1 cellular context compared by ENCODE assay signal in the genomic region with DNA sequence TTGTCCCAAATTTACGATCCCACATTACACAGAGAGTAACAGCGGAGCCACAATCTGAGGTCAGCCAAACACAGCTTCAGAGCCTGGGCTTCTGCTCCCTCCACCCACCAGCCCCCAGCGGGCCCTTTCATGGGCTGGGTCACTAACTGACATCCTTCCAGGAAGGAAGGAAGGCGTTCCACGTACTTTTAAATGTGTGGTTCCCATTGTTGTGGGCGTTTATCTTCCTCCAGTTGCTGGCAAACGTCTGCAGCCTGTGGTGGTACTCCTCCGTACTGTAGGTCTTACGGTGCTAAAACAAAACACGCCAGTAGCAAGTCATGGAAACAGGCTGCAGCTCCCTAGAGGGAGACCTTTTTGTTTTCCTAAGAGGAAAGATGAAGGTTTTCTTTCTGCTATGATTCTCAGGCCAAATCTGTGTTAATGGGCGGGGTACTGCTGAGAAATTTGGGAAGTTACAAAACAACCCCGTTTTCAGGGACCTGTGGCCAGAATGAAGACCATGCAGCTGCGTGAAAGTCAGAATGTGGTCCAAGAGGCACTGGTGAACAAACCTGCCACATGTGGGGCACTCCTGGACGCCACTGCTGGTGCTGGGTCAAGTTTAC.
TF ChIP-seq lines count a peak whose summit lies in the region.

No MANE protein-coding gene starts in this region.

TF ChIP-seq in K562, 482 proteins besides CTCF, POLR2A, EP300 and RAD21 (continued from another document and continues in another):
- TF ChIP-seq, protein P1, sequence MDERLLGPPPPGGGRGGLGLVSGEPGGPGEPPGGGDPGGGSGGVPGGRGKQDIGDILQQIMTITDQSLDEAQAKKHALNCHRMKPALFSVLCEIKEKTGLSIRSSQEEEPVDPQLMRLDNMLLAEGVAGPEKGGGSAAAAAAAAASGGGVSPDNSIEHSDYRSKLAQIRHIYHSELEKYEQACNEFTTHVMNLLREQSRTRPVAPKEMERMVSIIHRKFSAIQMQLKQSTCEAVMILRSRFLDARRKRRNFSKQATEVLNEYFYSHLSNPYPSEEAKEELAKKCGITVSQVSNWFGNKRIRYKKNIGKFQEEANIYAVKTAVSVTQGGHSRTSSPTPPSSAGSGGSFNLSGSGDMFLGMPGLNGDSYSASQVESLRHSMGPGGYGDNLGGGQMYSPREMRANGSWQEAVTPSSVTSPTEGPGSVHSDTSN (CRISPR knock-in tag; IDR thresholded peaks at IDR 0.05; ENCODE audit: low read depth) = no peak
- TF ChIP-seq, protein P1 (tag; conservative IDR thresholded peaks at IDR 0.05; ENCODE audit: low read depth) = no peak
- TF ChIP-seq GTF2E2 (tag; IDR thresholded peaks at IDR 0.05) = no peak
- TF ChIP-seq, protein P2, sequence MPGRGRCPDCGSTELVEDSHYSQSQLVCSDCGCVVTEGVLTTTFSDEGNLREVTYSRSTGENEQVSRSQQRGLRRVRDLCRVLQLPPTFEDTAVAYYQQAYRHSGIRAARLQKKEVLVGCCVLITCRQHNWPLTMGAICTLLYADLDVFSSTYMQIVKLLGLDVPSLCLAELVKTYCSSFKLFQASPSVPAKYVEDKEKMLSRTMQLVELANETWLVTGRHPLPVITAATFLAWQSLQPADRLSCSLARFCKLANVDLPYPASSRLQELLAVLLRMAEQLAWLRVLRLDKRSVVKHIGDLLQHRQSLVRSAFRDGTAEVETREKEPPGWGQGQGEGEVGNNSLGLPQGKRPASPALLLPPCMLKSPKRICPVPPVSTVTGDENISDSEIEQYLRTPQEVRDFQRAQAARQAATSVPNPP (IDR thresholded peaks at IDR 0.05; ENCODE audit: borderline replicate concordance, insufficient read depth, insufficient read length) = no peak
- no peak for TF ChIP-seq SMAD1 (IDR thresholded peaks at IDR 0.05; ENCODE audit: low read depth, low read length, partially characterized antibody)
- TF ChIP-seq STAT5B (CRISPR knock-in tag; IDR thresholded peaks at IDR 0.05) = no peak
- TF ChIP-seq RFX1 (IDR thresholded peaks at IDR 0.05) = no peak
- peak; percentile 72 for TF ChIP-seq NCOR1 (IDR thresholded peaks at IDR 0.05)
- no peak for TF ChIP-seq ILF3 (IDR thresholded peaks at IDR 0.05; ENCODE audit: borderline replicate concordance)
- TF ChIP-seq, protein P3, sequence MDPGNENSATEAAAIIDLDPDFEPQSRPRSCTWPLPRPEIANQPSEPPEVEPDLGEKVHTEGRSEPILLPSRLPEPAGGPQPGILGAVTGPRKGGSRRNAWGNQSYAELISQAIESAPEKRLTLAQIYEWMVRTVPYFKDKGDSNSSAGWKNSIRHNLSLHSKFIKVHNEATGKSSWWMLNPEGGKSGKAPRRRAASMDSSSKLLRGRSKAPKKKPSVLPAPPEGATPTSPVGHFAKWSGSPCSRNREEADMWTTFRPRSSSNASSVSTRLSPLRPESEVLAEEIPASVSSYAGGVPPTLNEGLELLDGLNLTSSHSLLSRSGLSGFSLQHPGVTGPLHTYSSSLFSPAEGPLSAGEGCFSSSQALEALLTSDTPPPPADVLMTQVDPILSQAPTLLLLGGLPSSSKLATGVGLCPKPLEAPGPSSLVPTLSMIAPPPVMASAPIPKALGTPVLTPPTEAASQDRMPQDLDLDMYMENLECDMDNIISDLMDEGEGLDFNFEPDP (CRISPR knock-in tag; IDR thresholded peaks at IDR 0.05) = no peak
- no peak for TF ChIP-seq BDP1 (IDR thresholded peaks at IDR 0.05; ENCODE audit: insufficient read depth, insufficient read length)
- TF ChIP-seq SAFB (IDR thresholded peaks at IDR 0.05; ENCODE audit: borderline replicate concordance, low read depth, low read length) = no peak
- TF ChIP-seq, protein P4, sequence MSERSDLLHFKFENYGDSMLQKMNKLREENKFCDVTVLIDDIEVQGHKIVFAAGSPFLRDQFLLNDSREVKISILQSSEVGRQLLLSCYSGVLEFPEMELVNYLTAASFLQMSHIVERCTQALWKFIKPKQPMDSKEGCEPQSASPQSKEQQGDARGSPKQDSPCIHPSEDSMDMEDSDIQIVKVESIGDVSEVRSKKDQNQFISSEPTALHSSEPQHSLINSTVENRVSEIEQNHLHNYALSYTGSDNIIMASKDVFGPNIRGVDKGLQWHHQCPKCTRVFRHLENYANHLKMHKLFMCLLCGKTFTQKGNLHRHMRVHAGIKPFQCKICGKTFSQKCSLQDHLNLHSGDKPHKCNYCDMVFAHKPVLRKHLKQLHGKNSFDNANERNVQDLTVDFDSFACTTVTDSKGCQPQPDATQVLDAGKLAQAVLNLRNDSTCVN (CRISPR knock-in tag; IDR thresholded peaks at IDR 0.05) = no peak
- no peak for TF ChIP-seq CEBPG (CRISPR knock-in tag; IDR thresholded peaks at IDR 0.05)
- TF ChIP-seq CEBPG (tag; conservative IDR thresholded peaks at IDR 0.05 in 1 of 2, IDR thresholded peaks at IDR 0.05 in 1 of 2) = no peak
- TF ChIP-seq DIDO1 (tag; IDR thresholded peaks at IDR 0.05; ENCODE audit: low read depth) = no peak
- no peak for TF ChIP-seq KLF13 (tag; IDR thresholded peaks at IDR 0.05; ENCODE audit: borderline replicate concordance, low read depth)
- TF ChIP-seq CBX2 (IDR thresholded peaks at IDR 0.05; ENCODE audit: insufficient read depth, low read length, poor library complexity, severe bottlenecking) = no peak
- TF ChIP-seq, protein P5, sequence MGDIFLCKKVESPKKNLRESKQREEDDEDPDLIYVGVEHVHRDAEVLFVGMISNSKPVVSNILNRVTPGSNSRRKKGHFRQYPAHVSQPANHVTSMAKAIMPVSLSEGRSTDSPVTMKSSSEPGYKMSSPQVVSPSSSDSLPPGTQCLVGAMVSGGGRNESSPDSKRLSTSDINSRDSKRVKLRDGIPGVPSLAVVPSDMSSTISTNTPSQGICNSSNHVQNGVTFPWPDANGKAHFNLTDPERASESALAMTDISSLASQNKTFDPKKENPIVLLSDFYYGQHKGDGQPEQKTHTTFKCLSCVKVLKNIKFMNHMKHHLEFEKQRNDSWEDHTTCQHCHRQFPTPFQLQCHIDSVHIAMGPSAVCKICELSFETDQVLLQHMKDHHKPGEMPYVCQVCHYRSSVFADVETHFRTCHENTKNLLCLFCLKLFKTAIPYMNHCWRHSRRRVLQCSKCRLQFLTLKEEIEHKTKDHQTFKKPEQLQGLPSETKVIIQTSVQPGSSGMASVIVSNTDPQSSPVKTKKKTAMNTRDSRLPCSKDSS (IDR thresholded peaks at IDR 0.05; ENCODE audit: low read depth, partially characterized antibody) = no peak
- no peak for TF ChIP-seq ZNF175 (CRISPR knock-in tag; IDR thresholded peaks at IDR 0.05; ENCODE audit: low read depth)
- no peak for TF ChIP-seq PTTG1 (tag; IDR thresholded peaks at IDR 0.05; ENCODE audit: low read depth)
- TF ChIP-seq, protein P6, sequence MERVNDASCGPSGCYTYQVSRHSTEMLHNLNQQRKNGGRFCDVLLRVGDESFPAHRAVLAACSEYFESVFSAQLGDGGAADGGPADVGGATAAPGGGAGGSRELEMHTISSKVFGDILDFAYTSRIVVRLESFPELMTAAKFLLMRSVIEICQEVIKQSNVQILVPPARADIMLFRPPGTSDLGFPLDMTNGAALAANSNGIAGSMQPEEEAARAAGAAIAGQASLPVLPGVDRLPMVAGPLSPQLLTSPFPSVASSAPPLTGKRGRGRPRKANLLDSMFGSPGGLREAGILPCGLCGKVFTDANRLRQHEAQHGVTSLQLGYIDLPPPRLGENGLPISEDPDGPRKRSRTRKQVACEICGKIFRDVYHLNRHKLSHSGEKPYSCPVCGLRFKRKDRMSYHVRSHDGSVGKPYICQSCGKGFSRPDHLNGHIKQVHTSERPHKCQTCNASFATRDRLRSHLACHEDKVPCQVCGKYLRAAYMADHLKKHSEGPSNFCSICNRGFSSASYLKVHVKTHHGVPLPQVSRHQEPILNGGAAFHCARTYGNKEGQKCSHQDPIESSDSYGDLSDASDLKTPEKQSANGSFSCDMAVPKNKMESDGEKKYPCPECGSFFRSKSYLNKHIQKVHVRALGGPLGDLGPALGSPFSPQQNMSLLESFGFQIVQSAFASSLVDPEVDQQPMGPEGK (CRISPR knock-in tag; IDR thresholded peaks at IDR 0.05; ENCODE audit: borderline replicate concordance) = no peak
- TF ChIP-seq, protein P7, sequence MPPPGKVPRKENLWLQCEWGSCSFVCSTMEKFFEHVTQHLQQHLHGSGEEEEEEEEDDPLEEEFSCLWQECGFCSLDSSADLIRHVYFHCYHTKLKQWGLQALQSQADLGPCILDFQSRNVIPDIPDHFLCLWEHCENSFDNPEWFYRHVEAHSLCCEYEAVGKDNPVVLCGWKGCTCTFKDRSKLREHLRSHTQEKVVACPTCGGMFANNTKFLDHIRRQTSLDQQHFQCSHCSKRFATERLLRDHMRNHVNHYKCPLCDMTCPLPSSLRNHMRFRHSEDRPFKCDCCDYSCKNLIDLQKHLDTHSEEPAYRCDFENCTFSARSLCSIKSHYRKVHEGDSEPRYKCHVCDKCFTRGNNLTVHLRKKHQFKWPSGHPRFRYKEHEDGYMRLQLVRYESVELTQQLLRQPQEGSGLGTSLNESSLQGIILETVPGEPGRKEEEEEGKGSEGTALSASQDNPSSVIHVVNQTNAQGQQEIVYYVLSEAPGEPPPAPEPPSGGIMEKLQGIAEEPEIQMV (tag; conservative IDR thresholded peaks at IDR 0.05; ENCODE audit: low read depth) = no peak
- no peak for TF ChIP-seq KLF10 (CRISPR knock-in tag; IDR thresholded peaks at IDR 0.05)
- TF ChIP-seq SMARCA5 (IDR thresholded peaks at IDR 0.05) = no peak
- TF ChIP-seq, protein P8, sequence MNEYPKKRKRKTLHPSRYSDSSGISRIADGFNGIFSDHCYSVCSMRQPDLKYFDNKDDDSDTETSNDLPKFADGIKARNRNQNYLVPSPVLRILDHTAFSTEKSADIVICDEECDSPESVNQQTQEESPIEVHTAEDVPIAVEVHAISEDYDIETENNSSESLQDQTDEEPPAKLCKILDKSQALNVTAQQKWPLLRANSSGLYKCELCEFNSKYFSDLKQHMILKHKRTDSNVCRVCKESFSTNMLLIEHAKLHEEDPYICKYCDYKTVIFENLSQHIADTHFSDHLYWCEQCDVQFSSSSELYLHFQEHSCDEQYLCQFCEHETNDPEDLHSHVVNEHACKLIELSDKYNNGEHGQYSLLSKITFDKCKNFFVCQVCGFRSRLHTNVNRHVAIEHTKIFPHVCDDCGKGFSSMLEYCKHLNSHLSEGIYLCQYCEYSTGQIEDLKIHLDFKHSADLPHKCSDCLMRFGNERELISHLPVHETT (CRISPR knock-in tag; conservative IDR thresholded peaks at IDR 0.05 in 1 of 2, IDR thresholded peaks at IDR 0.05 in 1 of 2) = no peak
- peak; percentile 72; the same call in 1 of the 2 replicates for TF ChIP-seq ETV5 (CRISPR knock-in tag; IDR thresholded peaks at IDR 0.05; ENCODE audit: low read depth)
- TF ChIP-seq FIP1L1 (IDR thresholded peaks at IDR 0.05; ENCODE audit: low read depth, low read length, poor library complexity, severe bottlenecking) = no peak
- no peak for TF ChIP-seq ZNF282 (CRISPR knock-in tag; IDR thresholded peaks at IDR 0.05)
- TF ChIP-seq, protein P9, sequence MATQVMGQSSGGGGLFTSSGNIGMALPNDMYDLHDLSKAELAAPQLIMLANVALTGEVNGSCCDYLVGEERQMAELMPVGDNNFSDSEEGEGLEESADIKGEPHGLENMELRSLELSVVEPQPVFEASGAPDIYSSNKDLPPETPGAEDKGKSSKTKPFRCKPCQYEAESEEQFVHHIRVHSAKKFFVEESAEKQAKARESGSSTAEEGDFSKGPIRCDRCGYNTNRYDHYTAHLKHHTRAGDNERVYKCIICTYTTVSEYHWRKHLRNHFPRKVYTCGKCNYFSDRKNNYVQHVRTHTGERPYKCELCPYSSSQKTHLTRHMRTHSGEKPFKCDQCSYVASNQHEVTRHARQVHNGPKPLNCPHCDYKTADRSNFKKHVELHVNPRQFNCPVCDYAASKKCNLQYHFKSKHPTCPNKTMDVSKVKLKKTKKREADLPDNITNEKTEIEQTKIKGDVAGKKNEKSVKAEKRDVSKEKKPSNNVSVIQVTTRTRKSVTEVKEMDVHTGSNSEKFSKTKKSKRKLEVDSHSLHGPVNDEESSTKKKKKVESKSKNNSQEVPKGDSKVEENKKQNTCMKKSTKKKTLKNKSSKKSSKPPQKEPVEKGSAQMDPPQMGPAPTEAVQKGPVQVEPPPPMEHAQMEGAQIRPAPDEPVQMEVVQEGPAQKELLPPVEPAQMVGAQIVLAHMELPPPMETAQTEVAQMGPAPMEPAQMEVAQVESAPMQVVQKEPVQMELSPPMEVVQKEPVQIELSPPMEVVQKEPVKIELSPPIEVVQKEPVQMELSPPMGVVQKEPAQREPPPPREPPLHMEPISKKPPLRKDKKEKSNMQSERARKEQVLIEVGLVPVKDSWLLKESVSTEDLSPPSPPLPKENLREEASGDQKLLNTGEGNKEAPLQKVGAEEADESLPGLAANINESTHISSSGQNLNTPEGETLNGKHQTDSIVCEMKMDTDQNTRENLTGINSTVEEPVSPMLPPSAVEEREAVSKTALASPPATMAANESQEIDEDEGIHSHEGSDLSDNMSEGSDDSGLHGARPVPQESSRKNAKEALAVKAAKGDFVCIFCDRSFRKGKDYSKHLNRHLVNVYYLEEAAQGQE (CRISPR knock-in tag; IDR thresholded peaks at IDR 0.05; ENCODE audit: low read depth) = no peak
- peak; percentile 57; the same call in 1 of the 2 replicates for TF ChIP-seq TRIM28 (IDR thresholded peaks at IDR 0.05)
- TF ChIP-seq RBM14 (IDR thresholded peaks at IDR 0.05; ENCODE audit: borderline replicate concordance, insufficient read depth, low read depth, low read length) = no peak
- peak; percentile 77 for TF ChIP-seq SMAD4 (CRISPR knock-in tag; conservative IDR thresholded peaks at IDR 0.05)
- no peak for TF ChIP-seq PHF20 (IDR thresholded peaks at IDR 0.05; ENCODE audit: partially characterized antibody)
- TF ChIP-seq, protein P10, sequence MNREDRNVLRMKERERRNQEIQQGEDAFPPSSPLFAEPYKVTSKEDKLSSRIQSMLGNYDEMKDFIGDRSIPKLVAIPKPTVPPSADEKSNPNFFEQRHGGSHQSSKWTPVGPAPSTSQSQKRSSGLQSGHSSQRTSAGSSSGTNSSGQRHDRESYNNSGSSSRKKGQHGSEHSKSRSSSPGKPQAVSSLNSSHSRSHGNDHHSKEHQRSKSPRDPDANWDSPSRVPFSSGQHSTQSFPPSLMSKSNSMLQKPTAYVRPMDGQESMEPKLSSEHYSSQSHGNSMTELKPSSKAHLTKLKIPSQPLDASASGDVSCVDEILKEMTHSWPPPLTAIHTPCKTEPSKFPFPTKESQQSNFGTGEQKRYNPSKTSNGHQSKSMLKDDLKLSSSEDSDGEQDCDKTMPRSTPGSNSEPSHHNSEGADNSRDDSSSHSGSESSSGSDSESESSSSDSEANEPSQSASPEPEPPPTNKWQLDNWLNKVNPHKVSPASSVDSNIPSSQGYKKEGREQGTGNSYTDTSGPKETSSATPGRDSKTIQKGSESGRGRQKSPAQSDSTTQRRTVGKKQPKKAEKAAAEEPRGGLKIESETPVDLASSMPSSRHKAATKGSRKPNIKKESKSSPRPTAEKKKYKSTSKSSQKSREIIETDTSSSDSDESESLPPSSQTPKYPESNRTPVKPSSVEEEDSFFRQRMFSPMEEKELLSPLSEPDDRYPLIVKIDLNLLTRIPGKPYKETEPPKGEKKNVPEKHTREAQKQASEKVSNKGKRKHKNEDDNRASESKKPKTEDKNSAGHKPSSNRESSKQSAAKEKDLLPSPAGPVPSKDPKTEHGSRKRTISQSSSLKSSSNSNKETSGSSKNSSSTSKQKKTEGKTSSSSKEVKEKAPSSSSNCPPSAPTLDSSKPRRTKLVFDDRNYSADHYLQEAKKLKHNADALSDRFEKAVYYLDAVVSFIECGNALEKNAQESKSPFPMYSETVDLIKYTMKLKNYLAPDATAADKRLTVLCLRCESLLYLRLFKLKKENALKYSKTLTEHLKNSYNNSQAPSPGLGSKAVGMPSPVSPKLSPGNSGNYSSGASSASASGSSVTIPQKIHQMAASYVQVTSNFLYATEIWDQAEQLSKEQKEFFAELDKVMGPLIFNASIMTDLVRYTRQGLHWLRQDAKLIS (CRISPR knock-in tag; IDR thresholded peaks at IDR 0.05) = no peak
